In genomic region chr1:213560226-213560625, GRCh38 we compare ENCODE assay signal across 34 cellular contexts.
"Had no signal": no experiment of that assay in that cellular context is flagged by ENCODE, and none has a peak within 500 bp of the region (broad histone marks: within the 10 kb centered on the region; RNA-seq: fewer than 3 reads in every experiment).

No MANE protein-coding gene starts in this region.

- H3K27ac ChIP-seq: adrenal gland, ascending aorta, body of pancreas, brain microvascular endothelial cell, breast epithelium, cardiac muscle cell had no signal

- H3K27me3 ChIP-seq: adrenal gland, ascending aorta, body of pancreas, brain microvascular endothelial cell, breast epithelium, cardiac muscle cell had no signal

- H3K4me1 ChIP-seq: adrenal gland, ascending aorta, breast epithelium had no signal

- DNase-seq: activated effector memory CD4-positive, alpha-beta T cell treated with anti-CD3 and anti-CD28 coated beads, Interleukin-2, amount 50 U/mL, for 16 hours; activated effector memory CD4-positive, alpha-beta T cell treated with Interleukin-2 at 50 U/mL for 16 hours; activated gamma-delta T cell; activated gamma-delta T cell treated with Interleukin-2 at 50 U/mL for 16 hours; activated naive CD4-positive, alpha-beta T cell; activated naive CD4-positive, alpha-beta T cell treated with anti-CD3 and anti-CD28 coated beads for 36 hours; activated naive CD4-positive, alpha-beta T cell treated with anti-CD3 and anti-CD28 coated beads, Interleukin-2, amount 10 ng/mL, durations not matched to agents 7 days and 5 days; activated naive CD4-positive, alpha-beta T cell treated with anti-CD3 and anti-CD28 coated beads, Interleukin-2, amount 50 U/mL, for 16 hours; activated naive CD4-positive, alpha-beta T cell treated with Interleukin-2 at 50 U/mL for 16 hours; activated naive CD8-positive, alpha-beta T cell treated with anti-CD3 and anti-CD28 coated beads for 36 hours; activated naive CD8-positive, alpha-beta T cell treated with anti-CD3 and anti-CD28 coated beads, Interleukin-2, amount 10 ng/mL, durations not matched to agents 7 days and 5 days; activated naive CD8-positive, alpha-beta T cell treated with anti-CD3 and anti-CD28 coated beads, Interleukin-2, amount 50 U/mL, for 24 hours; activated T-cell treated with anti-CD3 and anti-CD28 coated beads, Interleukin-2, amount 50 U/mL, for 1 hour; activated T-cell treated with anti-CD3 and anti-CD28 coated beads, Interleukin-2, amount 50 U/mL, for 24 hours; activated T-cell treated with anti-CD3 and anti-CD28 coated beads, Interleukin-2, amount 50 U/mL, for 4 hours; activated T-cell treated with anti-CD3 and anti-CD28 coated beads, Interleukin-2, amount 50 U/mL, for 48 hours; activated T-cell treated with anti-CD3 and anti-CD28 coated beads, Interleukin-2, amount 50 U/mL, for 72 hours; adrenal gland; amniotic stem cell; amygdala; anterior cingulate cortex; aorta; body of pancreas; brain microvascular endothelial cell; caudate nucleus; central memory CD4-positive, alpha-beta T cell; cerebellar nuclear complex had no signal

- H3K36me3 ChIP-seq: adrenal gland, ascending aorta, brain microvascular endothelial cell, breast epithelium, cardiac muscle cell had no signal

- ATAC-seq: activated naive CD4-positive, alpha-beta T cell treated with anti-CD3 and anti-CD28 coated beads, Interleukin-2, amount 50 U/mL, for 72 hours; activated naive CD8-positive, alpha-beta T cell treated with anti-CD3 and anti-CD28 coated beads, Interleukin-2, amount 50 U/mL, for 24 hours; activated T-cell treated with anti-CD3 and anti-CD28 coated beads, Interleukin-2, amount 50 U/mL, for 4 hours; activated T-cell treated with anti-CD3 and anti-CD28 coated beads, Interleukin-2, amount 50 U/mL, for 72 hours; activated T-helper 17 cell treated with anti-CD3 and anti-CD28 coated beads, Interleukin-2, amount 50 U/mL, for 72 hours; body of pancreas had no signal

- H3K4me3 ChIP-seq: adrenal gland, ascending aorta, body of pancreas, breast epithelium, cardiac muscle cell had no signal

- FAIRE-seq: astrocyte, bronchial epithelial cell had no signal

- H3K9me3 ChIP-seq: adrenal gland, body of pancreas had no signal
